In the genomic region with DNA sequence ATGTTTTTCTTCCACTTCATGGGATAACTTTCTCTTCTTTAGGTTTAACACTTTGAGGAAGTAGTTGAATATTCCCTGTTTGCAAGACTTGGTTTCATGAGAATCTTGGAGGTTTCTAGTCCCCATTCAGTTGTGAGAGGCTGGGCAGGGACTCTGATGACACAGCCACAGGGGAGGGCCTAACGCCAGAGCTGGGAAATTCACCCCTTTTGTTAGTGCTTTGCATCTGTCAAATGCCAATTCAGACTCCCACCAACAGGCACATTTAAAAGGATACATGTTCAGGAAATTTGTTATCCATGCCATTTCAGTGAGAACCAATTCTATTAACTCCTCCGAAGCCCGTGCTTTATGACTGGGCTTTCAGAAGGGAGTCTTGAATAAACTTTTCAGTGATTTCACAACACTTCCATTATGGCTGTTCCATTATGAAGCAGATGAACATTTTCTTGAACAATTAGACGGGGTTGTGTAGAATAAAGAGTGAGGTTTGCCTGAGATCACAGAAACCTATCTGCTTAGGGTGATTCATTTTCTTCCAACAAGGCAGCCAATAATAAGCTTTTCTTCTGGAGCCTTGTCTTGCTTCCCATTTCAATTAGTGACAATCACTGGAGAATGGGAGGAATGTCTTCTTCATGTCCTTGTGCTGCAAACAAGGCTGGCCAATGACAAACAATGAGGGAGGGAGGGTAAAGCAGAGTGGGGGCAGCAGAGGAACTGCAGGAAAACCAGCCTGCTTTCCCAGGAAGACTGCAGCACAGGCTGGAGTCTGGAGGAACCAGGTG, we compare ENCODE assay signal across 21 cellular contexts.
"Had no signal": no experiment of that assay in that cellular context is flagged by ENCODE, and none has a peak within 500 bp of the region (broad histone marks: within the 10 kb centered on the region; RNA-seq: fewer than 3 reads in every experiment).

No MANE protein-coding gene starts in this region.

- H3K4me1 Mint-ChIP-seq: naive thymus-derived CD8-positive, alpha-beta T cell had no signal

- H3K4me3 ChIP-seq: colonic mucosa, transverse colon, vagina had no signal

- H3K4me1 ChIP-seq: colonic mucosa, transverse colon, vagina had no signal

- H3K9me3 ChIP-seq: colonic mucosa, transverse colon, vagina had no signal

- H3K36me3 Mint-ChIP-seq: naive thymus-derived CD8-positive, alpha-beta T cell had no signal

- ATAC-seq: activated CD8-positive, alpha-beta T cell treated with anti-CD3 and anti-CD28 coated beads, Interleukin-2, amount 10 ng/mL, durations not matched to agents 7 days and 5 days; activated T-cell treated with anti-CD3 and anti-CD28 coated beads, Interleukin-2, amount 50 U/mL, for 4 hours; left cardiac atrium; naive thymus-derived CD8-positive, alpha-beta T cell had no signal

- H3K27ac ChIP-seq: brain microvascular endothelial cell, colonic mucosa, transverse colon, vagina had no signal

- H3K27me3 ChIP-seq: brain microvascular endothelial cell, colonic mucosa, vagina had no signal

- H3K4me3 Mint-ChIP-seq: activated CD8-positive, alpha-beta T cell treated with anti-CD3 and anti-CD28 coated beads, Interleukin-2, amount 10 ng/mL, durations not matched to agents 7 days and 5 days; activated T-cell treated with anti-CD3 and anti-CD28 coated beads, Interleukin-2, amount 50 U/mL, for 4 hours; naive thymus-derived CD8-positive, alpha-beta T cell; stimulated activated naive CD8-positive, alpha-beta T cell treated with anti-CD3 and anti-CD28 coated beads, Interleukin-15, Interleukin-2, amounts not matched to agents 100 ng/mL and 50 ng/mL, for 24 hours had no signal

- H3K36me3 ChIP-seq: brain microvascular endothelial cell, colonic mucosa, transverse colon, vagina had no signal

- DNase-seq: activated CD4-positive, alpha-beta T cell treated with anti-CD3 and anti-CD28 coated beads for 48 hours; activated CD4-positive, CD25-positive, alpha-beta regulatory T cell; activated CD8-positive, alpha-beta memory T cell treated with anti-CD3 and anti-CD28 coated beads, Interleukin-2, amount 50 U/mL, for 4 hours; activated CD8-positive, alpha-beta T cell treated with anti-CD3 and anti-CD28 coated beads, Interleukin-2, amount 10 ng/mL, durations not matched to agents 7 days and 5 days; activated effector memory CD4-positive, alpha-beta T cell treated with anti-CD3 and anti-CD28 coated beads, Interleukin-2, amount 50 U/mL, for 16 hours; activated naive CD4-positive, alpha-beta T cell treated with anti-CD3 and anti-CD28 coated beads, Interleukin-2, amount 50 U/mL, for 16 hours; activated T-cell treated with anti-CD3 and anti-CD28 coated beads, Interleukin-2, amount 50 U/mL, for 4 hours; aorta; brain microvascular endothelial cell; central memory CD4-positive, alpha-beta T cell; colonic mucosa; hypothalamus; left cardiac atrium; mesenchymal stem cell; naive thymus-derived CD8-positive, alpha-beta T cell; nucleus accumbens; posterior cingulate gyrus; stimulated activated CD4-positive, alpha-beta T cell treated with anti-CD3 and anti-CD28 coated beads, Interleukin-2, amount 100 ng/mL, for 24 hours; transverse colon had no signal

- H3K27ac Mint-ChIP-seq: activated CD8-positive, alpha-beta T cell treated with anti-CD3 and anti-CD28 coated beads, Interleukin-2, amount 10 ng/mL, durations not matched to agents 7 days and 5 days; stimulated activated naive CD8-positive, alpha-beta T cell treated with anti-CD3 and anti-CD28 coated beads, Interleukin-15, Interleukin-2, amounts not matched to agents 100 ng/mL and 50 ng/mL, for 24 hours had no signal

- H3K9me3 Mint-ChIP-seq: activated T-cell treated with anti-CD3 and anti-CD28 coated beads, Interleukin-2, amount 50 U/mL, for 4 hours; stimulated activated naive CD8-positive, alpha-beta T cell treated with anti-CD3 and anti-CD28 coated beads, Interleukin-15, Interleukin-2, amounts not matched to agents 100 ng/mL and 50 ng/mL, for 24 hours had no signal
